18 cellular contexts compared by ENCODE assay signal in genomic region chr6:149918151-149918905, GRCh38. TPM values are rescaled to one million over a fixed set of nuclear protein-coding genes. Genes with fewer than 3 reads are reported as not detected.
A peak's percentile ranks its signal among the peaks of the same experiment; 100 is the strongest.
DNase-seq lines count a peak whose midpoint lies in the region; ATAC-seq and TF ChIP-seq lines count a peak whose summit lies in the region.
"Had no signal": no experiment of that assay in that cellular context is flagged by ENCODE, and none has a peak within 500 bp of the region (broad histone marks: within the 10 kb centered on the region; RNA-seq: fewer than 3 reads in every experiment).

No MANE protein-coding gene starts in this region.

- no peak overlapping the region for H3K4me3 Mint-ChIP-seq in activated T-cell treated with anti-CD3 and anti-CD28 coated beads, Interleukin-2, amount 50 U/mL, for 72 hours

- ATAC-seq in activated T-cell treated with anti-CD3 and anti-CD28 coated beads, Interleukin-2, amount 50 U/mL, for 72 hours (replicated peaks in 1 of 2): no peak
- no peak for ATAC-seq in HG02610 (IDR thresholded peaks at IDR 0.05; ENCODE audit: unreplicated experiment)
- ATAC-seq: PC-3 had no signal

- intact Hi-C loops in posterior vena cava (cut with DNase I): no loop called here

- H3K27ac ChIP-seq in coronary artery: no peak overlapping the region

- no peak for TF ChIP-seq CTCF in coronary artery (IDR thresholded peaks at IDR 0.05)

- no peak overlapping the region for H3K4me3 ChIP-seq in coronary artery
- H3K4me3 ChIP-seq: MG63 had no signal

- peak; percentile 8 for DNase-seq in activated T-cell treated with anti-CD3 and anti-CD28 coated beads, Interleukin-2, amount 50 U/mL, for 1 hour
- no peak for DNase-seq in activated T-cell treated with anti-CD3 and anti-CD28 coated beads, Interleukin-2, amount 50 U/mL, for 72 hours
- peak; percentile 58 for DNase-seq in coronary artery (ENCODE audit: low spot score)
- DNase-seq in posterior vena cava (ENCODE audit: low spot score): peak; percentile 46
- DNase-seq in ureter (ENCODE audit: low spot score): peak; percentile 23
- no peak for DNase-seq in NCI-H2081 (lab: John Stamatoyannopoulos, UW)
- DNase-seq: DMS79, MG63, NCI-H1417 treated with DMSO at 0.1 percent for 48 hours, NCI-H187, NCI-H2107, NCI-H446 treated with DMSO at 0.1 percent for 48 hours, NCI-H526 treated with DMSO at 0.1 percent for 48 hours, PC-3, Right ventricle myocardium superior had no signal

- H3K27ac Mint-ChIP-seq in activated T-cell treated with anti-CD3 and anti-CD28 coated beads, Interleukin-2, amount 50 U/mL, for 72 hours: no peak overlapping the region

- peaks cover 61% of the 10 kb centered on the region for H3K27me3 Mint-ChIP-seq in activated T-cell treated with anti-CD3 and anti-CD28 coated beads, Interleukin-2, amount 50 U/mL, for 72 hours (ENCODE audit: low read depth)

- peaks cover 15% of the 10 kb centered on the region for H3K4me1 Mint-ChIP-seq in activated T-cell treated with anti-CD3 and anti-CD28 coated beads, Interleukin-2, amount 50 U/mL, for 72 hours (ENCODE audit: low read depth)

- no peaks in the 10 kb centered on the region for H3K36me3 Mint-ChIP-seq in activated T-cell treated with anti-CD3 and anti-CD28 coated beads, Interleukin-2, amount 50 U/mL, for 72 hours (ENCODE audit: insufficient read depth in 2 of 2)

- no peaks in the 10 kb centered on the region for H3K9me3 Mint-ChIP-seq in activated T-cell treated with anti-CD3 and anti-CD28 coated beads, Interleukin-2, amount 50 U/mL, for 72 hours

RNA-seq across cellular contexts. Expression of gene RAET1G, which starts 4.6 kb away (rescaled TPM):
- total RNA-seq in activated T-cell treated with anti-CD3 and anti-CD28 coated beads, Interleukin-2, amount 50 U/mL, for 72 hours: not detected
- total RNA-seq in posterior vena cava: under 1 TPM in 1 of 2 donors, not detected in 1; 0.74 TPM
- total RNA-seq in ureter: 5.2 TPM
- total RNA-seq: H4, Right ventricle myocardium superior, SK-MEL-5 had no signal

RNA-seq across cellular contexts. Expression of gene RAET1E, which starts 20.4 kb away (rescaled TPM):
- not detected for total RNA-seq in activated T-cell treated with anti-CD3 and anti-CD28 coated beads, Interleukin-2, amount 50 U/mL, for 72 hours
- 1 to 10 TPM in 1 of 2 donors, not detected in 1; 1.6 TPM for total RNA-seq in posterior vena cava
- 5.5 TPM for total RNA-seq in ureter
- total RNA-seq: H4, SK-MEL-5 had no signal

RNA-seq across cellular contexts. Expression of gene ULBP2, which starts 23.5 kb away (rescaled TPM):
- total RNA-seq in activated T-cell treated with anti-CD3 and anti-CD28 coated beads, Interleukin-2, amount 50 U/mL, for 72 hours: 1 to 10 TPM in 1 of 2 donors, under 1 TPM in 1; 1.00 to 1.5 TPM
- under 1 TPM; 0.43 to 0.51 TPM for total RNA-seq in posterior vena cava
- 3.0 TPM for total RNA-seq in ureter

RNA-seq across cellular contexts. Expression of gene ULBP1, which starts 45.4 kb away (rescaled TPM):
- 10 to 100 TPM in 1 of 2 donors, 1 to 10 TPM in 1; 9.4 to 12.4 TPM for total RNA-seq in activated T-cell treated with anti-CD3 and anti-CD28 coated beads, Interleukin-2, amount 50 U/mL, for 72 hours
- under 1 TPM in 1 of 2 donors, not detected in 1; 0.19 TPM for total RNA-seq in posterior vena cava
- total RNA-seq in ureter: 2.5 TPM
- total RNA-seq: SK-MEL-5 had no signal

RNA-seq across cellular contexts. Expression of gene LRP11, which starts 54.2 kb away (rescaled TPM):
- 10 to 100 TPM in 1 of 2 donors, 1 to 10 TPM in 1; 6.0 to 10.6 TPM for total RNA-seq in activated T-cell treated with anti-CD3 and anti-CD28 coated beads, Interleukin-2, amount 50 U/mL, for 72 hours
- total RNA-seq in posterior vena cava (10 to 100 TPM; 20.0 to 26.3 TPM), ureter (73.6 TPM)

Comparison
In these comparisons a context has a peak if more than half of its experiments do, and no peak if none do; other contexts are left out.
1. DNase-seq: peak in activated T-cell treated with anti-CD3 and anti-CD28 coated beads, Interleukin-2, amount 50 U/mL, for 1 hour (single experiment), coronary artery (single experiment), posterior vena cava (single experiment) and ureter (single experiment); none in activated T-cell treated with anti-CD3 and anti-CD28 coated beads, Interleukin-2, amount 50 U/mL, for 72 hours (0 of 2) and NCI-H2081 (0 of 2).